21 cellular contexts compared by ENCODE assay signal in the genomic region with DNA sequence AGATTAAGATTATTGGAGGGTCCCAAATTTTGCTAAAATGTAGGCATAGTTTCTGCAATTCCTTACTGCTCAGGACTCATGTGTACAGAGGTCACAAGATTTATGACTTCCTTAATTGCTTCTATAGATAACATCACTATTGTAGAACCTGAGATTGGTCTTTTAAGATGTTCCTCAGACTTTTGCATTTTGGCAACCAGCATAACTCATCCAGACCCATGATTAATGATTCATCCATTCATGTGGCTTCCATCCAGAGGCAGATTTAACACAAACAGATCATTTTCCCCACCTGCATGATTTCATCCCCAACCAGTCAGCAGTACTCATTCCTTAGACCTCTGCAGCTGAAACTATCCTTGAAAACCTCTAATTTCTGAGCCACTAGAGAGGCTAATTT. TPM values are rescaled to one million over a fixed set of nuclear protein-coding genes. Genes with fewer than 3 reads are reported as not detected.
"Had no signal": no experiment of that assay in that cellular context is flagged by ENCODE, and none has a peak within 500 bp of the region (broad histone marks: within the 10 kb centered on the region; RNA-seq: fewer than 3 reads in every experiment).

No MANE protein-coding gene starts in this region.

- H3K36me3 ChIP-seq: left lung, uterus had no signal

- H3K9me3 Mint-ChIP-seq: dendritic cell treated with granulocyte-macrophage colony-stimulating factor and Interleukin-4, amounts not matched to agents 40 ng/mL and 50 ng/mL, for 4 days; natural killer cell had no signal

- H3K36me3 Mint-ChIP-seq: mesothelial cell of epicardium; natural killer cell; stimulated activated naive B cell treated with anti-CD40 and anti-IgM and Interleukin-4, amounts not matched to agents 10 μg/mL and 1 μg/mL and 100 μg/mL, for 72 hours had no signal

- DNase-seq: activated naive CD4-positive, alpha-beta T cell; anterior cingulate cortex; body of pancreas; effector CD4-positive, alpha-beta T cell; erythroblast; hippocampal formation; kidney glomerular epithelial cell; left lung; natural killer cell; small intestine; stimulated activated naive B cell treated with anti-CD40 and anti-IgM and Interleukin-4, amounts not matched to agents 10 μg/mL and 1 μg/mL and 100 μg/mL, for 72 hours; T1000; trophoblast cell; uterus had no signal

- H3K27ac ChIP-seq: body of pancreas, left lung, uterus had no signal

- H3K27me3 ChIP-seq: body of pancreas, uterus had no signal

- H3K4me1 Mint-ChIP-seq: mesothelial cell of epicardium, WTC11 had no signal

- H3K4me3 ChIP-seq: body of pancreas, left lung, uterus had no signal

- H3K4me1 ChIP-seq: body of pancreas, left lung, uterus had no signal

- H3K27ac Mint-ChIP-seq: dendritic cell treated with granulocyte-macrophage colony-stimulating factor and Interleukin-4, amounts not matched to agents 40 ng/mL and 50 ng/mL, for 4 days; mesothelial cell of epicardium; natural killer cell; stimulated activated naive B cell treated with anti-CD40 and anti-IgM and Interleukin-4, amounts not matched to agents 10 μg/mL and 1 μg/mL and 100 μg/mL, for 72 hours; WTC11 had no signal

- H3K4me3 Mint-ChIP-seq: activated T-helper 1 cell treated with anti-CD3 and anti-CD28 coated beads, Interleukin-12 subunit alpha, Interleukin-12 subunit beta, Interleukin-2, Interleukin-4 antibody, amounts not matched to agents 30 ng/mL and 10 ng/mL and 1 ng/mL, durations not matched to agents 14 hours and 24 hours and 36 hours; dendritic cell treated with granulocyte-macrophage colony-stimulating factor and Interleukin-4, amounts not matched to agents 40 ng/mL and 50 ng/mL, for 4 days; mesothelial cell of epicardium; natural killer cell; stimulated activated naive B cell treated with anti-CD40 and anti-IgM and Interleukin-4, amounts not matched to agents 10 μg/mL and 1 μg/mL and 100 μg/mL, for 72 hours; WTC11 had no signal

- H3K9me3 ChIP-seq: body of pancreas, left lung, uterus had no signal

RNA-seq across cellular contexts. Expression of gene CEACAM8, which starts 34.5 kb away (rescaled TPM):
- total RNA-seq: activated T-helper 1 cell treated with anti-CD3 and anti-CD28 coated beads, Interleukin-12 subunit alpha, Interleukin-12 subunit beta, Interleukin-2, Interleukin-4 antibody, amounts not matched to agents 30 ng/mL and 10 ng/mL and 1 ng/mL, durations not matched to agents 14 hours and 24 hours and 36 hours; body of pancreas; lung microvascular endothelial cell; mesothelial cell of epicardium; natural killer cell; osteoblast; renal cortical epithelial cell; WTC11 had no signal
- polyA plus RNA-seq: small intestine had no signal
